Comparison of ENCODE assay signal across 21 cellular contexts in the genomic region with DNA sequence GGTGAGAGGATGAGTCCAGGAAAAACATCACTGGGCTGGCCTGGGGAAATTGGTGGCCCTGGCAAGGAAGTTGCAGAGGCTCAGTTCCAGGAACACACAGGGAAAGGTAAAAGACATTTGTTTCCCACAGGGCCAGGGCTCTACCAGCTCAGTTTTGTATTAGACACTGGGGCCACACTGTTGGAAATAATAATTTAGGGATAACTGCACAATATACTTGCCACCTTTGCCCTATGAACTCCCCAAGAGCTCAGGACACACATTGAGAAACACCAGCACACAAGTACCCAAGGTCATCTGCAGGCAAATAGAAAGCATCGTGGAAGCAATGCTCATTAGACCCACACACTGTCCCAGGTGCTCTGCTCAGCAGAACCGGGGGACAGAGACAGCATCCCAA.
DNase-seq lines count a peak whose midpoint lies in the region; ATAC-seq, FAIRE-seq and TF ChIP-seq lines count a peak whose summit lies in the region.
"Had no signal": no experiment of that assay in that cellular context is flagged by ENCODE, and none has a peak within 500 bp of the region (broad histone marks: within the 10 kb centered on the region; RNA-seq: fewer than 3 reads in every experiment).

No MANE protein-coding gene starts in this region.

- in situ Hi-C loops in HepG2 (cut with HindIII; ENCODE audit: extremely low pct_ligation_motif_present, low pct_unique_long_range_greater_than_20kb): no loop called here

- peaks cover 0 to 22% (median 6%) of the 10 kb centered on the region in 7 donors for H3K27me3 ChIP-seq in heart right ventricle
- no peaks in the 10 kb centered on the region for H3K27me3 ChIP-seq in HepG2 (ENCODE audit: control insufficient read depth in 1 of 2, insufficient read depth in 2 of 2, low read length in 2 of 2)
- no peaks in the 10 kb centered on the region for H3K27me3 ChIP-seq in trophoblast cell (ENCODE audit: insufficient read depth, low read length)
- H3K27me3 ChIP-seq: BLaER1 had no signal

- peak; percentile 57 for DNase-seq in cardiac septum (ENCODE audit: low spot score)
- DNase-seq in heart right ventricle: no peak
- no peak for DNase-seq in HepG2 (ENCODE audit: low spot score)
- no peak for DNase-seq in trophoblast cell
- DNase-seq in SKM-1 (lab: John Stamatoyannopoulos, UW; ENCODE audit: unreplicated experiment): no peak
- DNase-seq in NAMALWA (ENCODE audit: low spot score): no peak
- DNase-seq in central memory CD4-positive, alpha-beta T cell: no peak
- DNase-seq: Caco-2; CD4-positive, CD25-positive, alpha-beta regulatory T cell; CD8-positive, alpha-beta T cell; DMS153; DND-41; H7; HCEC 1CT had no signal

- no peak overlapping the region for H3K9ac ChIP-seq in HepG2 (ENCODE audit: insufficient read depth, low read depth, low read length)
- no peak overlapping the region for H3K9ac ChIP-seq in trophoblast cell (ENCODE audit: low read length)
- H3K9ac ChIP-seq: BLaER1 had no signal

- 82 to 85% methylated on average over 2 of the region's 2 CpGs for WGBS in heart right ventricle, 2 donors
- 28% methylated on average over 2 of the region's 2 CpGs for WGBS in HepG2 (ENCODE audit: low lambda C conversion rate)
- no CpG with 5 or more reads among the region's 2 CpGs for WGBS in trophoblast cell (ENCODE audit: extremely low coverage, insufficient coverage, insufficient read length)

- H2AFZ ChIP-seq in HepG2 (ENCODE audit: low read length) (no peak overlapping the region), trophoblast cell (ENCODE audit: insufficient read depth, low read length, poor library complexity) (no peak overlapping the region)

- TF ChIP-seq EP300 in HepG2 (IDR thresholded peaks at IDR 0.05; ENCODE audit: low read depth in 2 of 2, low read length in 2 of 2) (no peak), HepG2 (CRISPR knock-in tag; IDR thresholded peaks at IDR 0.05; ENCODE audit: borderline replicate concordance) (no peak)

- no peak overlapping the region for H3K27ac ChIP-seq in heart right ventricle
- no peak overlapping the region for H3K27ac ChIP-seq in HepG2 (ENCODE audit: extremely low read length, insufficient read depth, low read length)
- H3K27ac ChIP-seq in trophoblast cell (ENCODE audit: low read depth, low read length): no peak overlapping the region
- H3K27ac ChIP-seq: 22Rv1, BLaER1, C4-2B had no signal

- no peak overlapping the region for H3K23ac ChIP-seq in trophoblast cell (ENCODE audit: low read length)

- intact Hi-C loops in cardiac septum (cut with DNase I) (no loop called here), heart right ventricle (cut with DNase I) (no loop called here), HepG2 (cut with micrococcal nuclease; ENCODE audit: unreplicated experiment) (no loop called here)

- ATAC-seq in heart right ventricle (no peak), HepG2 (peak; percentile 42; the same call in 2 of the 3 replicates)
- ATAC-seq: CD8-positive, alpha-beta T cell had no signal

- TF ChIP-seq CTCF in heart right ventricle (IDR thresholded peaks at IDR 0.05) (no peak), HepG2 (CRISPR knock-in tag; IDR thresholded peaks at IDR 0.05) (no peak)

- H4K91ac ChIP-seq in trophoblast cell (ENCODE audit: low read depth, low read length): no peak overlapping the region

- H2AK5ac ChIP-seq in trophoblast cell (ENCODE audit: low read length): no peak overlapping the region

- H4K20me1 ChIP-seq in HepG2 (ENCODE audit: insufficient read depth, low read length): no peaks in the 10 kb centered on the region; the same call in 1 of the 2 replicates
- H4K20me1 ChIP-seq: BLaER1 had no signal

- H3K79me2 ChIP-seq in HepG2 (ENCODE audit: insufficient read depth, low read length) (no peaks in the 10 kb centered on the region), trophoblast cell (ENCODE audit: control insufficient read depth, insufficient read depth, low read length, poor library complexity) (no peaks in the 10 kb centered on the region)

- H3K4me1 ChIP-seq in heart right ventricle (no peaks in the 10 kb centered on the region), HepG2 (ENCODE audit: insufficient read depth, low read length) (no peaks in the 10 kb centered on the region), trophoblast cell (ENCODE audit: control insufficient read depth in 1 of 2, insufficient read depth in 2 of 2, low read length in 2 of 2) (no peaks in the 10 kb centered on the region)
- H3K4me1 ChIP-seq: Caco-2 had no signal

- no peaks in the 10 kb centered on the region for H3K36me3 ChIP-seq in heart right ventricle
- no peaks in the 10 kb centered on the region for H3K36me3 ChIP-seq in HepG2 (replicated peaks in 1 of 2; ENCODE audit: control insufficient read depth in 1 of 2, insufficient read depth in 2 of 2, low read length in 2 of 2)
- H3K36me3 ChIP-seq in trophoblast cell (ENCODE audit: control insufficient read depth in 1 of 2, insufficient read depth in 2 of 2, low read length in 2 of 2): no peaks in the 10 kb centered on the region

- no peak overlapping the region for H3K14ac ChIP-seq in trophoblast cell (ENCODE audit: low read length)

- H3K4ac ChIP-seq in trophoblast cell (ENCODE audit: low read depth, low read length): no peak overlapping the region

- no TSS peak for BruUV-seq in HepG2 (replicated peaks; lab: Mats Ljungman, UMichigan)

- no peak overlapping the region for H2BK120ac ChIP-seq in trophoblast cell (ENCODE audit: insufficient read depth, low read length, poor library complexity)

- TF ChIP-seq POLR2A in HepG2 (IDR thresholded peaks at IDR 0.05; ENCODE audit: insufficient read depth in 1 of 2, low read depth in 2 of 2, low read length in 2 of 2): no peak

- no peak overlapping the region for H3K18ac ChIP-seq in trophoblast cell (ENCODE audit: low read length)

- peaks cover 0 to 47% (median 17%) of the 10 kb centered on the region in 11 donors for H3K9me3 ChIP-seq in heart right ventricle
- peaks cover 13% of the 10 kb centered on the region; the same call in 1 of the 2 replicates for H3K9me3 ChIP-seq in HepG2 (ENCODE audit: low read length)
- peaks cover 44% of the 10 kb centered on the region for H3K9me3 ChIP-seq in trophoblast cell (ENCODE audit: insufficient read depth, low read depth, low read length)
- H3K9me3 ChIP-seq: Caco-2 had no signal

- CTCF ChIA-PET in HepG2 (lab: Yijun Ruan, JAX; ENCODE audit: low intra/inter-chr PET ratio, low total read pairs): no interaction called here

- no peak overlapping the region for H3K4me2 ChIP-seq in HepG2 (ENCODE audit: low read depth, low read length)
- no peak overlapping the region for H3K4me2 ChIP-seq in trophoblast cell (ENCODE audit: low read length)
- H3K4me2 ChIP-seq: BLaER1 had no signal

- H2BK5ac ChIP-seq in trophoblast cell (ENCODE audit: low read depth, low read length, poor library complexity): no peak overlapping the region

- no peak overlapping the region for H4K12ac ChIP-seq in trophoblast cell (ENCODE audit: low read depth, low read length)

- no peak overlapping the region for H3K4me3 ChIP-seq in heart right ventricle
- no peak overlapping the region for H3K4me3 ChIP-seq in HepG2 (replicated peaks in 1 of 3; ENCODE audit: insufficient read depth in 1 of 3, low read depth in 2 of 3, low read length in 3 of 3)
- H3K4me3 ChIP-seq in trophoblast cell (ENCODE audit: low read depth, low read length): peak overlapping the region; percentile 32
- H3K4me3 ChIP-seq: BLaER1 had no signal

- no peak for FAIRE-seq in HepG2 (lab: Jason Lieb, UNC)
- FAIRE-seq: A204.1, G401.6, GM12892, H1 had no signal

- no peak for TF ChIP-seq RAD21 in HepG2 (CRISPR knock-in tag; IDR thresholded peaks at IDR 0.05)

- H2BK12ac ChIP-seq in trophoblast cell (ENCODE audit: low read length): no peak overlapping the region

- H4K8ac ChIP-seq in trophoblast cell (ENCODE audit: low read depth, low read length): no peak overlapping the region

- H3K79me1 ChIP-seq in trophoblast cell (ENCODE audit: low read length): no peaks in the 10 kb centered on the region

- POLR2A ChIA-PET in HepG2 (lab: Yijun Ruan, JAX): no interaction called here

TF ChIP-seq in HepG2, 621 proteins besides CTCF, POLR2A, EP300 and RAD21:
- no peak for TF ChIP-seq ZNF850 (CRISPR knock-in tag; conservative IDR thresholded peaks at IDR 0.05)
- no peak for TF ChIP-seq SNRNP70 (IDR thresholded peaks at IDR 0.05; ENCODE audit: low read depth, low read length)
- peak; percentile 87; the same call in 1 of the 2 replicates for TF ChIP-seq ZNF101 (CRISPR knock-in tag; IDR thresholded peaks at IDR 0.05; ENCODE audit: borderline replicate concordance, low read depth)
- no peak for TF ChIP-seq MYNN (CRISPR knock-in tag; IDR thresholded peaks at IDR 0.05; ENCODE audit: low read depth)
- TF ChIP-seq, protein P1, sequence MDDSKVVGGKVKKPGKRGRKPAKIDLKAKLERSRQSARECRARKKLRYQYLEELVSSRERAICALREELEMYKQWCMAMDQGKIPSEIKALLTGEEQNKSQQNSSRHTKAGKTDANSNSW (CRISPR knock-in tag; IDR thresholded peaks at IDR 0.05; ENCODE audit: borderline replicate concordance): no peak
- no peak for TF ChIP-seq HNRNPH1 (optimal IDR thresholded peaks at IDR 0.05; ENCODE audit: low read depth, low read length)
